In genomic region chr11:57777969-57778317, GRCh38 we compare ENCODE assay signal across 8 cellular contexts. TPM values are rescaled to one million over a fixed set of nuclear protein-coding genes. Genes with fewer than 3 reads are reported as not detected.
DNase-seq lines count a peak whose midpoint lies in the region; TF ChIP-seq lines count a peak whose summit lies in the region.
"Had no signal": no experiment of that assay in that cellular context is flagged by ENCODE, and none has a peak within 500 bp of the region (broad histone marks: within the 10 kb centered on the region; RNA-seq: fewer than 3 reads in every experiment).

No MANE protein-coding gene starts in this region.

- no peak for TF ChIP-seq CTCF in PC-9 (conservative IDR thresholded peaks at IDR 0.05)
- TF ChIP-seq CTCF in epithelial cell of esophagus (IDR thresholded peaks at IDR 0.05; ENCODE audit: insufficient read depth, low read depth, low read length, missing control alignments): no peak
- TF ChIP-seq CTCF in uterus (IDR thresholded peaks at IDR 0.05): no peak

- H3K4me1 ChIP-seq in PC-9 (replicated peaks; ENCODE audit: insufficient read depth) (peaks cover 95% of the 10 kb centered on the region), muscle layer of colon (ENCODE audit: insufficient read depth, low read length) (peaks cover 94% of the 10 kb centered on the region), uterus (peaks cover 37% of the 10 kb centered on the region in 2 donors)
- H3K4me1 ChIP-seq in effector memory CD4-positive, alpha-beta T cell (ENCODE audit: control insufficient read depth, insufficient read depth, low read length, poor library complexity, severe bottlenecking): no peaks in the 10 kb centered on the region

- peak overlapping the region; percentile 93 for H3K27ac ChIP-seq in PC-9
- H3K27ac ChIP-seq in muscle layer of colon (ENCODE audit: low read depth, low read length): peak overlapping the region; percentile 35
- peak overlapping the region; percentile 78 to 94 for H3K27ac ChIP-seq in uterus
- no peak overlapping the region for H3K27ac ChIP-seq in effector memory CD4-positive, alpha-beta T cell (ENCODE audit: insufficient read depth, low read length, poor library complexity, severe bottlenecking)

- DNase-seq in PC-9 (peak; percentile 41 to 78), epithelial cell of esophagus (ENCODE audit: low read depth) (peak; percentile 54), uterus (no peak), D341Med (ENCODE audit: low spot score) (no peak), cortex of kidney (lab: John Stamatoyannopoulos, UW) (no peak)
- no peak for DNase-seq in effector memory CD4-positive, alpha-beta T cell
- DNase-seq: activated CD4-positive, CD25-positive, alpha-beta regulatory T cell treated with anti-CD3 and anti-CD28 coated beads, Interleukin-2, amount 50 U/mL, for 72 hours had no signal

- no peak for TF ChIP-seq POLR2A in uterus (IDR thresholded peaks at IDR 0.05)

- peak overlapping the region; percentile 50 for H3K4me3 ChIP-seq in PC-9
- H3K4me3 ChIP-seq in epithelial cell of esophagus (ENCODE audit: low read length): peak overlapping the region; percentile 29
- H3K4me3 ChIP-seq in muscle layer of colon (ENCODE audit: low read depth in 1 of 2, low read length in 2 of 2): peak overlapping the region in 1 of 2 donors; percentile 38
- peak overlapping the region in 1 of 2 donors; percentile 21 for H3K4me3 ChIP-seq in uterus
- H3K4me3 ChIP-seq in effector memory CD4-positive, alpha-beta T cell (ENCODE audit: insufficient read depth, low read depth, low read length, poor library complexity, severe bottlenecking): no peak overlapping the region

- H3K9me3 ChIP-seq in PC-9 (ENCODE audit: insufficient read depth, low read depth) (no peaks in the 10 kb centered on the region), muscle layer of colon (ENCODE audit: low read length) (no peaks in the 10 kb centered on the region), uterus (no peaks in the 10 kb centered on the region)
- no peaks in the 10 kb centered on the region for H3K9me3 ChIP-seq in effector memory CD4-positive, alpha-beta T cell (ENCODE audit: control insufficient read depth, low read length)

- H3K27me3 ChIP-seq in PC-9 (ENCODE audit: insufficient read depth, low read depth) (no peaks in the 10 kb centered on the region), muscle layer of colon (ENCODE audit: control insufficient read depth in 1 of 2, insufficient read depth in 2 of 2, low read length in 2 of 2) (no peaks in the 10 kb centered on the region), uterus (no peaks in the 10 kb centered on the region)
- H3K27me3 ChIP-seq in effector memory CD4-positive, alpha-beta T cell (replicated peaks; ENCODE audit: control insufficient read depth, insufficient read depth, low read length, poor library complexity, severe bottlenecking): no peaks in the 10 kb centered on the region

- H3K9ac ChIP-seq in muscle layer of colon (ENCODE audit: low read length): peak overlapping the region; percentile 54

- CTCF ChIA-PET in PC-9 (lab: Charles Lee): interaction anchor here (2.4 to 3.2 kb wide), 2 partner anchors 16 to 23 kb away, joined by 10 to 38 read pairs; partner anchors contain the start of gene CTNND1

- peaks cover 83% of the 10 kb centered on the region for H3F3A ChIP-seq in PC-9 (ENCODE audit: insufficient read depth, low read depth)

- no peak overlapping the region for H2AFZ ChIP-seq in PC-9

- H3K4me2 ChIP-seq in PC-9: peak overlapping the region; percentile 91

- H3K9me2 ChIP-seq in PC-9 (ENCODE audit: insufficient read depth): no peaks in the 10 kb centered on the region

- peaks cover 93% of the 10 kb centered on the region for H3K79me2 ChIP-seq in PC-9 (ENCODE audit: low read depth)

- BruUV-seq in PC-9 (replicated peaks; lab: Mats Ljungman, UMichigan): TSS peak; percentile 54

- H4K20me1 ChIP-seq in PC-9 (ENCODE audit: insufficient read depth): 0 out of 2 replicates have a peak, but pooled peaks cover 3% of the 10 kb centered on the region

- POLR2A ChIA-PET in PC-9 (lab: Charles Lee; ENCODE audit: unreplicated experiment): interaction anchor here (0.6 to 1.8 kb wide), 7 partner anchors 14 to 376 kb away, joined by 3 to 38 read pairs (median 12); partner anchors contain the start of genes CTNND1 and SELENOH

- intact Hi-C loops in PC-9 (cut with micrococcal nuclease; ENCODE audit: unreplicated experiment): loop anchor here (1.0 to 10.0 kb wide), 5 partner anchors 17 to 1777 kb away; partner anchors contain the start of genes CTNND1, SELENOH and TNKS1BP1
- intact Hi-C loops in uterus (cut with DNase I; ENCODE audit: low total_unique reads): no loop called here

- H3K36me3 ChIP-seq in PC-9 (ENCODE audit: low read depth) (peaks cover 11% of the 10 kb centered on the region; the same call in 1 of the 2 replicates), muscle layer of colon (ENCODE audit: insufficient read depth, low read length) (peaks cover 4% of the 10 kb centered on the region), uterus (no peaks in the 10 kb centered on the region)
- no peaks in the 10 kb centered on the region for H3K36me3 ChIP-seq in effector memory CD4-positive, alpha-beta T cell (ENCODE audit: control insufficient read depth, insufficient read depth, low read length)

RNA-seq across cellular contexts. Expression of gene CTNND1, which starts 16.3 kb away (rescaled TPM):
- total RNA-seq in PC-9 (2021) (340 and 413 TPM in 2 replicates), uterus (100 to 1,000 TPM in 3 of 4 donors, 10 to 100 TPM in 1; 54.1 to 226 (median 166) TPM)

RNA-seq across cellular contexts. Expression of gene BTBD18, which starts 26.3 kb away (rescaled TPM):
- total RNA-seq in PC-9 (2021) (not detected in 2 replicates), uterus (not detected)

RNA-seq across cellular contexts. Expression of gene SELENOH, which starts 36.7 kb away (rescaled TPM):
- 211 and 318 TPM in 2 replicates for total RNA-seq in PC-9 (2021)
- 100 to 1,000 TPM in 2 of 4 donors, 10 to 100 TPM in 2; 78.3 to 475 (median 105) TPM for total RNA-seq in uterus

Comparison
In these comparisons a context has a peak if more than half of its experiments do, and no peak if none do; other contexts are left out.
1. DNase-seq: peak in PC-9 (2 of 2) and epithelial cell of esophagus (single experiment); none in uterus (0 of 2), D341Med (single experiment), cortex of kidney (single experiment) and effector memory CD4-positive, alpha-beta T cell (0 of 3).